In genomic region chr1:27358928-27359313, GRCh38 we compare ENCODE assay signal across 27 cellular contexts. TPM values are rescaled to one million over a fixed set of nuclear protein-coding genes. Genes with fewer than 3 reads are reported as not detected.
DNase-seq lines count a peak whose midpoint lies in the region; ATAC-seq lines count a peak whose summit lies in the region.
"Had no signal": no experiment of that assay in that cellular context is flagged by ENCODE, and none has a peak within 500 bp of the region (broad histone marks: within the 10 kb centered on the region; RNA-seq: fewer than 3 reads in every experiment).

No MANE protein-coding gene starts in this region.

- H3K4me3 ChIP-seq in neuronal stem cell (ENCODE audit: low read length in 2 of 2) = no peak overlapping the region
- H3K4me3 ChIP-seq: coronary artery, psoas muscle, testis, vagina had no signal

- H3K79me1 ChIP-seq in neuronal stem cell (ENCODE audit: low read depth, low read length) = no peaks in the 10 kb centered on the region

- no peaks in the 10 kb centered on the region for H3K36me3 Mint-ChIP-seq in activated T-cell treated with anti-CD3 and anti-CD28 coated beads, Interleukin-2, amount 50 U/mL, for 4 hours (ENCODE audit: insufficient read depth)
- H3K36me3 Mint-ChIP-seq in activated T-cell treated with anti-CD3 and anti-CD28 coated beads, Interleukin-2, amount 50 U/mL, for 24 hours (ENCODE audit: low read depth) = no peaks in the 10 kb centered on the region
- no peaks in the 10 kb centered on the region for H3K36me3 Mint-ChIP-seq in activated T-helper 17 cell treated with anti-CD3 and anti-CD28 coated beads, Interleukin-2, amount 50 U/mL, for 72 hours (ENCODE audit: low read depth)

- H2AK5ac ChIP-seq in neuronal stem cell (ENCODE audit: low read depth, low read length) = peak overlapping the region; percentile 96

- H3K4me1 ChIP-seq in neuronal stem cell (ENCODE audit: control insufficient read depth in 2 of 2, insufficient read depth in 1 of 2, low read depth in 1 of 2, low read length in 2 of 2) = peaks cover 3 to 19% of the 10 kb centered on the region in 2 donors
- H3K4me1 ChIP-seq: psoas muscle, testis had no signal

- H3K36me3 ChIP-seq in neuronal stem cell (replicated peaks in 1 of 2; ENCODE audit: control insufficient read depth in 2 of 2, insufficient read depth in 2 of 2, low read length in 2 of 2) = peaks cover 3 to 76% of the 10 kb centered on the region in 2 donors

- DNase-seq in activated T-cell treated with anti-CD3 and anti-CD28 coated beads, Interleukin-2, amount 50 U/mL, for 4 hours = no peak
- no peak for DNase-seq in activated T-cell treated with anti-CD3 and anti-CD28 coated beads, Interleukin-2, amount 50 U/mL, for 24 hours
- DNase-seq in neuronal stem cell (ENCODE audit: low spot score) (no peak), cardiac septum (ENCODE audit: low spot score) (no peak), SIG-M5 treated with dmso at 0.1 percent for 504 hours (lab: John Stamatoyannopoulos, UW; ENCODE audit: unreplicated experiment) (no peak)
- DNase-seq: brain microvascular endothelial cell; DMS153; Kasumi-1; left cardiac atrium; mesendoderm; NCI-H1048; NCI-H2029; NCI-H226; psoas muscle; SHP77; stimulated activated naive B cell treated with anti-CD40 and anti-IgM and Interleukin-4, amounts not matched to agents 10 μg/mL and 1 μg/mL and 100 μg/mL, for 72 hours; T-helper 1 cell; testis had no signal

- H3K4me1 Mint-ChIP-seq in activated T-cell treated with anti-CD3 and anti-CD28 coated beads, Interleukin-2, amount 50 U/mL, for 4 hours (ENCODE audit: low read depth) = peaks cover 43% of the 10 kb centered on the region
- H3K4me1 Mint-ChIP-seq in activated T-cell treated with anti-CD3 and anti-CD28 coated beads, Interleukin-2, amount 50 U/mL, for 24 hours (ENCODE audit: low read depth) = peaks cover 40% of the 10 kb centered on the region
- H3K4me1 Mint-ChIP-seq in activated T-helper 17 cell treated with anti-CD3 and anti-CD28 coated beads, Interleukin-2, amount 50 U/mL, for 72 hours = peaks cover 7% of the 10 kb centered on the region

- H3K27me3 ChIP-seq in neuronal stem cell (ENCODE audit: control insufficient read depth in 3 of 3, insufficient read depth in 3 of 3, low read depth in 1 of 3, low read length in 3 of 3) = peaks cover 0 to 43% (median 9%) of the 10 kb centered on the region in 3 experiments
- H3K27me3 ChIP-seq: brain microvascular endothelial cell, testis, vagina had no signal

- no peak overlapping the region for H3K9ac ChIP-seq in neuronal stem cell (ENCODE audit: low read depth, low read length, poor library complexity)

- no peak overlapping the region for H2BK5ac ChIP-seq in neuronal stem cell (ENCODE audit: low read length)

- ATAC-seq in activated T-cell treated with anti-CD3 and anti-CD28 coated beads, Interleukin-2, amount 50 U/mL, for 4 hours = no peak
- no peak for ATAC-seq in activated T-helper 17 cell treated with anti-CD3 and anti-CD28 coated beads, Interleukin-2, amount 50 U/mL, for 72 hours (replicated peaks)
- ATAC-seq: HCT116; left cardiac atrium; stimulated activated naive B cell treated with anti-CD40 and anti-IgM and Interleukin-4, amounts not matched to agents 10 μg/mL and 1 μg/mL and 100 μg/mL, for 72 hours had no signal

- no peak overlapping the region for H3K27ac Mint-ChIP-seq in activated T-cell treated with anti-CD3 and anti-CD28 coated beads, Interleukin-2, amount 50 U/mL, for 24 hours
- no peak overlapping the region for H3K27ac Mint-ChIP-seq in activated T-helper 17 cell treated with anti-CD3 and anti-CD28 coated beads, Interleukin-2, amount 50 U/mL, for 72 hours
- H3K27ac Mint-ChIP-seq: nephron; stimulated activated naive B cell treated with anti-CD40 and anti-IgM and Interleukin-4, amounts not matched to agents 10 μg/mL and 1 μg/mL and 100 μg/mL, for 72 hours had no signal

- H3K18ac ChIP-seq in neuronal stem cell (ENCODE audit: low read length) = no peak overlapping the region

- H3K23ac ChIP-seq in neuronal stem cell (ENCODE audit: low read depth, low read length, poor library complexity) = no peak overlapping the region

- peaks cover 2% of the 10 kb centered on the region for H3K27me3 Mint-ChIP-seq in activated T-cell treated with anti-CD3 and anti-CD28 coated beads, Interleukin-2, amount 50 U/mL, for 4 hours (ENCODE audit: low read depth)
- no peaks in the 10 kb centered on the region for H3K27me3 Mint-ChIP-seq in activated T-cell treated with anti-CD3 and anti-CD28 coated beads, Interleukin-2, amount 50 U/mL, for 24 hours
- H3K27me3 Mint-ChIP-seq in activated T-helper 17 cell treated with anti-CD3 and anti-CD28 coated beads, Interleukin-2, amount 50 U/mL, for 72 hours = no peaks in the 10 kb centered on the region
- H3K27me3 Mint-ChIP-seq: stimulated activated naive B cell treated with anti-CD40 and anti-IgM and Interleukin-4, amounts not matched to agents 10 μg/mL and 1 μg/mL and 100 μg/mL, for 72 hours had no signal

- intact Hi-C loops in cardiac septum (cut with DNase I) = loop anchor here (5.0 kb wide), 1 partner anchor 33 kb away; the partner anchor contains the start of gene GPR3

- no peak overlapping the region for H4K8ac ChIP-seq in neuronal stem cell (ENCODE audit: low read depth, low read length)

- H3K27ac ChIP-seq in neuronal stem cell (replicated peaks; ENCODE audit: low read length) = no peak overlapping the region
- H3K27ac ChIP-seq: brain microvascular endothelial cell, C4-2B, coronary artery, psoas muscle, testis, vagina, VCaP had no signal

- H4K91ac ChIP-seq in neuronal stem cell (ENCODE audit: low read depth, low read length, poor library complexity) = no peak overlapping the region

- H2BK15ac ChIP-seq in neuronal stem cell (ENCODE audit: low read length) = no peak overlapping the region

- no peak overlapping the region for H3K14ac ChIP-seq in neuronal stem cell (ENCODE audit: low read length)

- H3K4me2 ChIP-seq in neuronal stem cell (ENCODE audit: insufficient read depth, low read length, poor library complexity, severe bottlenecking) = no peak overlapping the region

- peak overlapping the region; percentile 88 for H2BK12ac ChIP-seq in neuronal stem cell (ENCODE audit: low read length)

- peak overlapping the region; percentile 35 for H3K4me3 Mint-ChIP-seq in activated T-cell treated with anti-CD3 and anti-CD28 coated beads, Interleukin-2, amount 50 U/mL, for 4 hours
- H3K4me3 Mint-ChIP-seq in activated T-cell treated with anti-CD3 and anti-CD28 coated beads, Interleukin-2, amount 50 U/mL, for 24 hours = no peak overlapping the region
- H3K4me3 Mint-ChIP-seq in activated T-helper 17 cell treated with anti-CD3 and anti-CD28 coated beads, Interleukin-2, amount 50 U/mL, for 72 hours = peak overlapping the region; percentile 73

- H3K9me3 ChIP-seq in neuronal stem cell (replicated peaks in 1 of 2; ENCODE audit: control insufficient read depth in 2 of 2, insufficient read depth in 1 of 2, low read depth in 1 of 2, low read length in 2 of 2) = no peaks in the 10 kb centered on the region
- H3K9me3 ChIP-seq: psoas muscle, testis, vagina had no signal

- no peak overlapping the region for H3K4ac ChIP-seq in neuronal stem cell (ENCODE audit: low read length)

- H2AFZ ChIP-seq in neuronal stem cell (ENCODE audit: low read length) = no peak overlapping the region

- no peaks in the 10 kb centered on the region for H3K9me3 Mint-ChIP-seq in activated T-cell treated with anti-CD3 and anti-CD28 coated beads, Interleukin-2, amount 50 U/mL, for 4 hours
- no peaks in the 10 kb centered on the region for H3K9me3 Mint-ChIP-seq in activated T-cell treated with anti-CD3 and anti-CD28 coated beads, Interleukin-2, amount 50 U/mL, for 24 hours
- no peaks in the 10 kb centered on the region for H3K9me3 Mint-ChIP-seq in activated T-helper 17 cell treated with anti-CD3 and anti-CD28 coated beads, Interleukin-2, amount 50 U/mL, for 72 hours
- H3K9me3 Mint-ChIP-seq: nephron; stimulated activated naive B cell treated with anti-CD40 and anti-IgM and Interleukin-4, amounts not matched to agents 10 μg/mL and 1 μg/mL and 100 μg/mL, for 72 hours had no signal

- no peak overlapping the region for H2BK120ac ChIP-seq in neuronal stem cell (ENCODE audit: low read depth, low read length)

- WGBS in neuronal stem cell (ENCODE audit: extremely low coverage in 2 of 2, insufficient read length in 2 of 2, insufficient replicate concordance in 1 of 2), 2 donors = no CpG with 5 or more reads among the region's 5 CpGs

RNA-seq across cellular contexts. Expression of gene MAP3K6, which starts 7.8 kb away (rescaled TPM):
- total RNA-seq in activated T-cell treated with anti-CD3 and anti-CD28 coated beads, Interleukin-2, amount 50 U/mL, for 4 hours = 1 to 10 TPM; 3.1 to 4.8 (median 3.5) TPM
- 10 to 100 TPM in 1 of 2 donors, 1 to 10 TPM in 1; 7.3 to 15.2 TPM for total RNA-seq in activated T-helper 17 cell treated with anti-CD3 and anti-CD28 coated beads, Interleukin-2, amount 50 U/mL, for 72 hours
- 8.4 TPM for polyA plus RNA-seq in neuronal stem cell (2013, experiment 1 of 2)
- polyA plus RNA-seq in neuronal stem cell (2013, experiment 2 of 2) = 8.3 TPM
- 53.1 TPM for total RNA-seq in cardiac septum

RNA-seq across cellular contexts. Expression of gene FCN3, which starts 15.7 kb away (rescaled TPM):
- under 1 TPM in 2 of 3 donors, not detected in 1; 0.33 to 0.34 TPM for total RNA-seq in activated T-cell treated with anti-CD3 and anti-CD28 coated beads, Interleukin-2, amount 50 U/mL, for 4 hours
- not detected for total RNA-seq in activated T-helper 17 cell treated with anti-CD3 and anti-CD28 coated beads, Interleukin-2, amount 50 U/mL, for 72 hours
- polyA plus RNA-seq in neuronal stem cell (2013, experiment 1 of 2) = not detected
- not detected for polyA plus RNA-seq in neuronal stem cell (2013, experiment 2 of 2)
- 32.2 TPM for total RNA-seq in cardiac septum
- total RNA-seq: fibroblast of lung, glomerular endothelial cell had no signal
- polyA plus RNA-seq: fibroblast of lung had no signal

RNA-seq across cellular contexts. Expression of gene SYTL1, which starts 17.1 kb away (rescaled TPM):
- total RNA-seq in activated T-cell treated with anti-CD3 and anti-CD28 coated beads, Interleukin-2, amount 50 U/mL, for 4 hours = 1 to 10 TPM; 5.9 to 6.8 (median 6.3) TPM
- 10 to 100 TPM; 26.0 to 43.4 TPM for total RNA-seq in activated T-helper 17 cell treated with anti-CD3 and anti-CD28 coated beads, Interleukin-2, amount 50 U/mL, for 72 hours
- 8.5 TPM for polyA plus RNA-seq in neuronal stem cell (2013, experiment 1 of 2)
- 8.0 TPM for polyA plus RNA-seq in neuronal stem cell (2013, experiment 2 of 2)
- 0.65 TPM for total RNA-seq in cardiac septum

RNA-seq across cellular contexts. Expression of gene CD164L2, which starts 24.2 kb away (rescaled TPM):
- not detected for total RNA-seq in activated T-cell treated with anti-CD3 and anti-CD28 coated beads, Interleukin-2, amount 50 U/mL, for 4 hours
- not detected for total RNA-seq in activated T-helper 17 cell treated with anti-CD3 and anti-CD28 coated beads, Interleukin-2, amount 50 U/mL, for 72 hours
- polyA plus RNA-seq in neuronal stem cell (2013, experiment 1 of 2) = 0.07 TPM
- 0.10 TPM for polyA plus RNA-seq in neuronal stem cell (2013, experiment 2 of 2)
- total RNA-seq in cardiac septum = not detected
- total RNA-seq: fibroblast of lung, glomerular endothelial cell, left cardiac atrium, psoas muscle had no signal
- polyA plus RNA-seq: fibroblast of lung, psoas muscle had no signal

RNA-seq across cellular contexts. Expression of gene GPR3, which starts 33.5 kb away (rescaled TPM):
- 1 to 10 TPM; 2.7 to 4.9 (median 3.4) TPM for total RNA-seq in activated T-cell treated with anti-CD3 and anti-CD28 coated beads, Interleukin-2, amount 50 U/mL, for 4 hours
- under 1 TPM; 0.26 to 0.42 TPM for total RNA-seq in activated T-helper 17 cell treated with anti-CD3 and anti-CD28 coated beads, Interleukin-2, amount 50 U/mL, for 72 hours
- 7.5 TPM for polyA plus RNA-seq in neuronal stem cell (2013, experiment 1 of 2)
- 7.8 TPM for polyA plus RNA-seq in neuronal stem cell (2013, experiment 2 of 2)
- total RNA-seq in cardiac septum = 2.3 TPM

Comparison
In these comparisons a context has a peak if more than half of its experiments do, and no peak if none do; other contexts are left out.
1. RNA of gene FCN3, which starts 15.7 kb away (total RNA-seq): 32.2 TPM in cardiac septum (single experiment); 0.33 to 0.34 TPM in activated T-cell treated with anti-CD3 and anti-CD28 coated beads, Interleukin-2, amount 50 U/mL, for 4 hours and not detected in activated T-helper 17 cell treated with anti-CD3 and anti-CD28 coated beads, Interleukin-2, amount 50 U/mL, for 72 hours; every median in the first group is over 10 times any median in the second.